In genomic region chr22:29195964-29196666, GRCh38 we compare ENCODE assay signal across 24 cellular contexts. TPM values are rescaled to one million over a fixed set of nuclear protein-coding genes. Genes with fewer than 3 reads are reported as not detected.
A peak's percentile ranks its signal among the peaks of the same experiment; 100 is the strongest.
DNase-seq lines count a peak whose midpoint lies in the region; ATAC-seq and TF ChIP-seq lines count a peak whose summit lies in the region.
"Had no signal": no experiment of that assay in that cellular context is flagged by ENCODE, and none has a peak within 500 bp of the region (broad histone marks: within the 10 kb centered on the region; RNA-seq: fewer than 3 reads in every experiment).

No MANE protein-coding gene starts in this region.

- H3K4me3 ChIP-seq in neuronal stem cell (ENCODE audit: low read length in 2 of 2), result no peak overlapping the region
- H3K4me3 ChIP-seq: body of pancreas, coronary artery, smooth muscle cell, tibial nerve had no signal

- no peak overlapping the region for H3K23ac ChIP-seq in neuronal stem cell (ENCODE audit: low read depth, low read length, poor library complexity)

- H3K36me3 Mint-ChIP-seq in glutamatergic neuron (ENCODE audit: unreplicated experiment), result no peaks in the 10 kb centered on the region
- peaks cover 2% of the 10 kb centered on the region for H3K36me3 Mint-ChIP-seq in activated naive CD8-positive, alpha-beta T cell treated with anti-CD3 and anti-CD28 coated beads, Interleukin-2, amount 50 U/mL, for 24 hours (ENCODE audit: low read depth)
- H3K36me3 Mint-ChIP-seq: activated CD4-positive, alpha-beta memory T cell treated with anti-CD3 and anti-CD28 coated beads for 36 hours had no signal

- H2AK5ac ChIP-seq in neuronal stem cell (ENCODE audit: low read depth, low read length), result peak overlapping the region; percentile 84

- POLR2A ChIA-PET in GM10248 (lab: Yijun Ruan, JAX), result interaction anchor here (1.1 kb wide), 1 partner anchor 10 kb away, joined by 3 read pairs; the partner anchor contains the start of gene EMID1
- POLR2A ChIA-PET in HEK293T (lab: Yijun Ruan, JAX), result no interaction called here

- H2AFZ ChIP-seq in neuronal stem cell (ENCODE audit: low read length), result peak overlapping the region; percentile 72

- H3K27ac Mint-ChIP-seq in glutamatergic neuron (ENCODE audit: unreplicated experiment), result no peak overlapping the region
- H3K27ac Mint-ChIP-seq in activated naive CD8-positive, alpha-beta T cell treated with anti-CD3 and anti-CD28 coated beads, Interleukin-2, amount 50 U/mL, for 24 hours, result no peak overlapping the region
- H3K27ac Mint-ChIP-seq: activated CD4-positive, alpha-beta memory T cell treated with anti-CD3 and anti-CD28 coated beads for 36 hours; endodermal cell had no signal

- H3K9me3 ChIP-seq in neuronal stem cell (replicated peaks in 1 of 2; ENCODE audit: control insufficient read depth in 2 of 2, insufficient read depth in 1 of 2, low read depth in 1 of 2, low read length in 2 of 2), result no peaks in the 10 kb centered on the region
- H3K9me3 ChIP-seq: body of pancreas had no signal

- ATAC-seq in HG02840 (IDR thresholded peaks at IDR 0.05; ENCODE audit: low FRiP score, unreplicated experiment) (no peak), HG03039 (IDR thresholded peaks at IDR 0.05; ENCODE audit: unreplicated experiment) (no peak), GM21717 (IDR thresholded peaks at IDR 0.05; ENCODE audit: unreplicated experiment) (no peak)
- no peak for ATAC-seq in activated naive CD8-positive, alpha-beta T cell treated with anti-CD3 and anti-CD28 coated beads, Interleukin-2, amount 50 U/mL, for 24 hours
- ATAC-seq: body of pancreas had no signal

- H3K4me1 ChIP-seq in neuronal stem cell (ENCODE audit: control insufficient read depth in 2 of 2, insufficient read depth in 1 of 2, low read depth in 1 of 2, low read length in 2 of 2), result peaks cover 7 to 14% of the 10 kb centered on the region in 2 donors
- H3K4me1 ChIP-seq: body of pancreas, tibial nerve had no signal

- no peak overlapping the region for H3K27ac ChIP-seq in neuronal stem cell (replicated peaks; ENCODE audit: low read length)
- H3K27ac ChIP-seq: body of pancreas, coronary artery, KMS-11, tibial nerve had no signal

- no peaks in the 10 kb centered on the region for H3K27me3 ChIP-seq in neuronal stem cell (ENCODE audit: control insufficient read depth in 3 of 3, insufficient read depth in 3 of 3, low read depth in 1 of 3, low read length in 3 of 3)
- H3K27me3 ChIP-seq: body of pancreas had no signal

- TF ChIP-seq CTCF in GM10248 (IDR thresholded peaks at IDR 0.05; ENCODE audit: control extremely low read depth, extremely low read depth, low read depth, missing control alignments) (no peak), glutamatergic neuron (IDR thresholded peaks at IDR 0.05; ENCODE audit: partially characterized antibody, unreplicated experiment) (no peak)

- peak; percentile 13 for DNase-seq in GM10248 (ENCODE audit: extremely low spot score)
- peak; percentile 4 for DNase-seq in HEK293T (ENCODE audit: extremely low spot score)
- no peak for DNase-seq in glutamatergic neuron
- no peak for DNase-seq in neuronal stem cell (ENCODE audit: low spot score)
- no peak for DNase-seq in activated naive CD8-positive, alpha-beta T cell treated with anti-CD3 and anti-CD28 coated beads, Interleukin-2, amount 50 U/mL, for 24 hours
- DNase-seq: activated CD4-positive, alpha-beta memory T cell treated with anti-CD3 and anti-CD28 coated beads for 36 hours; activated effector memory CD4-positive, alpha-beta T cell treated with Interleukin-2 at 50 U/mL for 16 hours; body of pancreas; DMS79; endodermal cell; GOT3; NCI-H187; NCI-H526; RPMI8226; stimulated activated CD4-positive, alpha-beta T cell treated with anti-CD3 and anti-CD28 coated beads, Interleukin-2, amount 100 ng/mL, for 48 hours; stimulated activated naive CD4-positive, alpha-beta T cell treated with Interleukin-2 at 50 U/mL for 16 hours; T1000 had no signal

- peak overlapping the region; percentile 71 for H3K18ac ChIP-seq in neuronal stem cell (ENCODE audit: low read length)

- H3K27me3 Mint-ChIP-seq in glutamatergic neuron (ENCODE audit: unreplicated experiment), result peaks cover 6% of the 10 kb centered on the region
- peaks cover 26% of the 10 kb centered on the region for H3K27me3 Mint-ChIP-seq in activated naive CD8-positive, alpha-beta T cell treated with anti-CD3 and anti-CD28 coated beads, Interleukin-2, amount 50 U/mL, for 24 hours

- H2BK12ac ChIP-seq in neuronal stem cell (ENCODE audit: low read length), result no peak overlapping the region

- no peak overlapping the region for H2BK15ac ChIP-seq in neuronal stem cell (ENCODE audit: low read length)

- no peak overlapping the region for H3K4ac ChIP-seq in neuronal stem cell (ENCODE audit: low read length)

- WGBS in neuronal stem cell (ENCODE audit: extremely low coverage in 2 of 2, insufficient read length in 2 of 2, insufficient replicate concordance in 1 of 2), 2 donors, result no CpG with 5 or more reads among the region's 10 CpGs

- H2BK5ac ChIP-seq in neuronal stem cell (ENCODE audit: low read length), result no peak overlapping the region

- no peak overlapping the region for H4K91ac ChIP-seq in neuronal stem cell (ENCODE audit: low read depth, low read length, poor library complexity)

- no peaks in the 10 kb centered on the region for H3K36me3 ChIP-seq in neuronal stem cell (replicated peaks in 1 of 2; ENCODE audit: control insufficient read depth in 2 of 2, insufficient read depth in 2 of 2, low read length in 2 of 2)
- H3K36me3 ChIP-seq: tibial nerve had no signal

- no peaks in the 10 kb centered on the region for H3K4me1 Mint-ChIP-seq in glutamatergic neuron (ENCODE audit: low read depth, unreplicated experiment)
- no peaks in the 10 kb centered on the region for H3K4me1 Mint-ChIP-seq in activated naive CD8-positive, alpha-beta T cell treated with anti-CD3 and anti-CD28 coated beads, Interleukin-2, amount 50 U/mL, for 24 hours

- no peak overlapping the region for H3K9ac ChIP-seq in neuronal stem cell (ENCODE audit: low read depth, low read length, poor library complexity)
- H3K9ac ChIP-seq: KMS-11 had no signal

- H3K9me3 Mint-ChIP-seq in glutamatergic neuron (ENCODE audit: unreplicated experiment), result peaks cover 3% of the 10 kb centered on the region
- peaks cover 4% of the 10 kb centered on the region for H3K9me3 Mint-ChIP-seq in activated naive CD8-positive, alpha-beta T cell treated with anti-CD3 and anti-CD28 coated beads, Interleukin-2, amount 50 U/mL, for 24 hours

- H3K14ac ChIP-seq in neuronal stem cell (ENCODE audit: low read length), result peak overlapping the region; percentile 56

- H3K4me2 ChIP-seq in neuronal stem cell (ENCODE audit: insufficient read depth, low read length, poor library complexity, severe bottlenecking), result no peak overlapping the region
- H3K4me2 ChIP-seq: smooth muscle cell had no signal

- CTCF ChIA-PET in GM10248 (lab: Yijun Ruan, JAX), result interaction anchor here (1.0 kb wide), 1 partner anchor 41 kb away, joined by 3 read pairs; no protein-coding TSS in a partner anchor
- CTCF ChIA-PET in HEK293T (lab: Yijun Ruan, JAX), result interaction anchor here (0.9 kb wide), 1 partner anchor 9 kb away, joined by 3 read pairs; the partner anchor contains the start of gene EMID1

- peak overlapping the region; percentile 7 for H3K4me3 Mint-ChIP-seq in glutamatergic neuron (ENCODE audit: unreplicated experiment)
- no peak overlapping the region for H3K4me3 Mint-ChIP-seq in activated naive CD8-positive, alpha-beta T cell treated with anti-CD3 and anti-CD28 coated beads, Interleukin-2, amount 50 U/mL, for 24 hours
- H3K4me3 Mint-ChIP-seq: activated CD4-positive, alpha-beta memory T cell treated with anti-CD3 and anti-CD28 coated beads for 36 hours; endodermal cell had no signal

- H4K8ac ChIP-seq in neuronal stem cell (ENCODE audit: low read depth, low read length), result no peak overlapping the region

- H3K79me1 ChIP-seq in neuronal stem cell (ENCODE audit: low read depth, low read length), result no peaks in the 10 kb centered on the region

- H2BK120ac ChIP-seq in neuronal stem cell (ENCODE audit: low read depth, low read length), result no peak overlapping the region

TF ChIP-seq in HEK293T, 16 proteins besides CTCF, POLR2A, EP300 and RAD21:
- TF ChIP-seq LEF1 (IDR thresholded peaks at IDR 0.05; ENCODE audit: borderline replicate concordance) (no peak), FOXK2 (IDR thresholded peaks at IDR 0.05) (no peak), ARNT (IDR thresholded peaks at IDR 0.05) (no peak), FOXM1 (IDR thresholded peaks at IDR 0.05; ENCODE audit: borderline replicate concordance) (no peak), BHLHE40 (IDR thresholded peaks at IDR 0.05; ENCODE audit: borderline replicate concordance) (no peak), PKNOX1 (IDR thresholded peaks at IDR 0.05) (no peak), FOXA1 (IDR thresholded peaks at IDR 0.05) (no peak), SP1 (IDR thresholded peaks at IDR 0.05) (no peak), ELF4 (IDR thresholded peaks at IDR 0.05) (no peak), TARDBP (IDR thresholded peaks at IDR 0.05) (no peak), CTBP1 (IDR thresholded peaks at IDR 0.05; ENCODE audit: borderline replicate concordance) (no peak)
TF ChIP-seq in HEK293T: peak in this region for 0.

RNA-seq across cellular contexts. Expression of gene EMID1, which starts 9.6 kb away (rescaled TPM):
- 0.76 TPM for total RNA-seq in glutamatergic neuron (ENCODE audit: unreplicated experiment)
- polyA plus RNA-seq in neuronal stem cell (2013, experiment 1 of 2), result 10.7 TPM
- 10.3 TPM for polyA plus RNA-seq in neuronal stem cell (2013, experiment 2 of 2)
- total RNA-seq: activated CD4-positive, alpha-beta memory T cell treated with anti-CD3 and anti-CD28 coated beads for 36 hours had no signal

Comparison
In these comparisons a context has a peak if more than half of its experiments do, and no peak if none do; other contexts are left out.
1. DNase-seq: peak in GM10248 (single experiment) and HEK293T (single experiment); none in glutamatergic neuron (single experiment), neuronal stem cell (single experiment) and activated naive CD8-positive, alpha-beta T cell treated with anti-CD3 and anti-CD28 coated beads, Interleukin-2, amount 50 U/mL, for 24 hours (single experiment).